Comparison of ENCODE assay signal across 8 cellular contexts in genomic region chr11:76208829-76209670, GRCh38. TPM values are rescaled to one million over a fixed set of nuclear protein-coding genes. Genes with fewer than 3 reads are reported as not detected.
A peak's percentile ranks its signal among the peaks of the same experiment; 100 is the strongest.
DNase-seq lines count a peak whose midpoint lies in the region; ATAC-seq and TF ChIP-seq lines count a peak whose summit lies in the region.

No MANE protein-coding gene starts in this region.

- peaks cover 9% of the 10 kb centered on the region for H3K4me1 Mint-ChIP-seq in activated T-helper 2 cell treated with anti-CD3 and anti-CD28 coated beads, Interferon-gamma antibody, Interleukin-2, Interleukin-4, amounts not matched to agents 10 μg/mL and 5 μg/mL and 100 μg/mL, durations not matched to agents 14 hours and 24 hours and 36 hours (ENCODE audit: low read depth)

- peak; percentile 76 for TF ChIP-seq CTCF in foreskin keratinocyte (conservative IDR thresholded peaks at IDR 0.05)

- H3K36me3 ChIP-seq in neuron (ENCODE audit: insufficient read depth, low read length) (no peaks in the 10 kb centered on the region), stomach smooth muscle (ENCODE audit: control insufficient read depth in 2 of 2, insufficient read depth in 2 of 2, low read length in 2 of 2) (no peaks in the 10 kb centered on the region)

- H3K4me3 ChIP-seq in neuron (ENCODE audit: low read length): peak overlapping the region; percentile 46
- peak overlapping the region; percentile 76 to 79 for H3K4me3 ChIP-seq in stomach smooth muscle (ENCODE audit: low read length in 2 of 2)

- H3K4me1 ChIP-seq in foreskin keratinocyte (no peaks in the 10 kb centered on the region), neuron (ENCODE audit: insufficient read depth, low read length) (peaks cover 44% of the 10 kb centered on the region), stomach smooth muscle (ENCODE audit: control insufficient read depth, insufficient read depth, low read length) (peaks cover 54% of the 10 kb centered on the region)

- intact Hi-C loops in activated T-helper 2 cell treated with anti-CD3 and anti-CD28 coated beads, Interferon-gamma antibody, Interleukin-2, Interleukin-4, amounts not matched to agents 10 μg/mL and 5 μg/mL and 100 μg/mL, durations not matched to agents 14 hours and 24 hours and 36 hours (cut with micrococcal nuclease): loop anchor here (1.0 to 5.0 kb wide), 5 partner anchors 26 to 473 kb away; partner anchors contain the start of genes GVQW3 and THAP12

- H3K9me3 ChIP-seq in neuron (ENCODE audit: low read length): peaks cover 2% of the 10 kb centered on the region
- H3K9me3 ChIP-seq in stomach smooth muscle (ENCODE audit: control insufficient read depth in 2 of 2, low read length in 2 of 2): no peaks in the 10 kb centered on the region

- no peak overlapping the region for H3K27ac ChIP-seq in foreskin keratinocyte
- H3K27ac ChIP-seq in stomach smooth muscle (ENCODE audit: low read length): no peak overlapping the region

- peak overlapping the region; percentile 76 for H3K4me3 Mint-ChIP-seq in activated T-helper 2 cell treated with anti-CD3 and anti-CD28 coated beads, Interferon-gamma antibody, Interleukin-2, Interleukin-4, amounts not matched to agents 10 μg/mL and 5 μg/mL and 100 μg/mL, durations not matched to agents 14 hours and 24 hours and 36 hours (ENCODE audit: low read depth)

- H3K27me3 ChIP-seq in foreskin keratinocyte (peaks cover 93% of the 10 kb centered on the region), neuron (ENCODE audit: insufficient read depth, low read length) (peaks cover 73% of the 10 kb centered on the region), stomach smooth muscle (ENCODE audit: control insufficient read depth in 1 of 2, insufficient read depth in 2 of 2, low read length in 2 of 2) (peaks cover 29 to 45% of the 10 kb centered on the region in 2 donors)

- DNase-seq in DMS153 (lab: John Stamatoyannopoulos, UW): peak; percentile 61
- peak; percentile 50 for DNase-seq in HPDE6-E6E7 (ENCODE audit: extremely low spot score)
- DNase-seq in RKO (ENCODE audit: low spot score): peak; percentile 74
- peak; percentile 70 for DNase-seq in activated T-helper 2 cell treated with anti-CD3 and anti-CD28 coated beads, Interferon-gamma antibody, Interleukin-2, Interleukin-4, amounts not matched to agents 10 μg/mL and 5 μg/mL and 100 μg/mL, durations not matched to agents 14 hours and 24 hours and 36 hours (ENCODE audit: low spot score)
- DNase-seq in foreskin keratinocyte: peak in 1 of 2 donors; percentile 29

- peak overlapping the region; percentile 82 for H2AFZ ChIP-seq in neuron (ENCODE audit: low read depth, low read length)

- ATAC-seq in foreskin keratinocyte (peak; percentile 18), HG03460 (IDR thresholded peaks at IDR 0.05; ENCODE audit: unreplicated experiment) (no peak)

- no peak overlapping the region for H3K27ac Mint-ChIP-seq in activated T-helper 2 cell treated with anti-CD3 and anti-CD28 coated beads, Interferon-gamma antibody, Interleukin-2, Interleukin-4, amounts not matched to agents 10 μg/mL and 5 μg/mL and 100 μg/mL, durations not matched to agents 14 hours and 24 hours and 36 hours

- H3K27me3 Mint-ChIP-seq in activated T-helper 2 cell treated with anti-CD3 and anti-CD28 coated beads, Interferon-gamma antibody, Interleukin-2, Interleukin-4, amounts not matched to agents 10 μg/mL and 5 μg/mL and 100 μg/mL, durations not matched to agents 14 hours and 24 hours and 36 hours (ENCODE audit: low read depth): peaks cover 62% of the 10 kb centered on the region

- no peaks in the 10 kb centered on the region for H3K9me3 Mint-ChIP-seq in activated T-helper 2 cell treated with anti-CD3 and anti-CD28 coated beads, Interferon-gamma antibody, Interleukin-2, Interleukin-4, amounts not matched to agents 10 μg/mL and 5 μg/mL and 100 μg/mL, durations not matched to agents 14 hours and 24 hours and 36 hours

- no peaks in the 10 kb centered on the region for H3K36me3 Mint-ChIP-seq in activated T-helper 2 cell treated with anti-CD3 and anti-CD28 coated beads, Interferon-gamma antibody, Interleukin-2, Interleukin-4, amounts not matched to agents 10 μg/mL and 5 μg/mL and 100 μg/mL, durations not matched to agents 14 hours and 24 hours and 36 hours (ENCODE audit: low read depth)

- H3K9ac ChIP-seq in stomach smooth muscle (ENCODE audit: low read length in 2 of 2): no peak overlapping the region

RNA-seq across cellular contexts. Expression of gene WNT11, which starts 2.7 kb away (rescaled TPM):
- 0.91 TPM in 1 of 2 replicates, not detected in the other for total RNA-seq in activated T-helper 2 cell treated with anti-CD3 and anti-CD28 coated beads, Interferon-gamma antibody, Interleukin-2, Interleukin-4, amounts not matched to agents 10 μg/mL and 5 μg/mL and 100 μg/mL, durations not matched to agents 14 hours and 24 hours and 36 hours
- 0.07 TPM in 2 replicates for total RNA-seq in foreskin keratinocyte
- 0.06 and 0.07 TPM in 2 replicates for polyA plus RNA-seq in foreskin keratinocyte
